Comparison of ENCODE assay signal across 1 cellular context in genomic region chr1:61699893-61700851, GRCh38.
TF ChIP-seq lines count a peak whose summit lies in the region.

No MANE protein-coding gene starts in this region.

TF ChIP-seq in HepG2, 621 proteins besides CTCF, POLR2A, EP300 and RAD21:
- TF ChIP-seq ZFYVE20 (CRISPR knock-in tag; IDR thresholded peaks at IDR 0.05; ENCODE audit: borderline replicate concordance, low read depth) (no peak), EED (CRISPR knock-in tag; IDR thresholded peaks at IDR 0.05) (no peak), NCOA2 (CRISPR knock-in tag; IDR thresholded peaks at IDR 0.05) (no peak), ZNF331 (CRISPR knock-in tag; IDR thresholded peaks at IDR 0.05) (no peak), IRF9 (CRISPR knock-in tag; IDR thresholded peaks at IDR 0.05; ENCODE audit: borderline replicate concordance) (no peak), ZNF605 (CRISPR knock-in tag; IDR thresholded peaks at IDR 0.05) (no peak), HNRNPUL1 (IDR thresholded peaks at IDR 0.05; ENCODE audit: low read depth, low read length) (no peak), ZBED4 (CRISPR knock-in tag; IDR thresholded peaks at IDR 0.05; ENCODE audit: borderline replicate concordance) (no peak), TFAP4 (IDR thresholded peaks at IDR 0.05; ENCODE audit: borderline replicate concordance, low read depth) (no peak), HNF1A (IDR thresholded peaks at IDR 0.05; ENCODE audit: low read depth) (no peak), HNF1A (CRISPR knock-in tag; IDR thresholded peaks at IDR 0.05; ENCODE audit: borderline replicate concordance) (no peak), ZNF383 (CRISPR knock-in tag; IDR thresholded peaks at IDR 0.05; ENCODE audit: borderline replicate concordance) (no peak), ZNF292 (CRISPR knock-in tag; IDR thresholded peaks at IDR 0.05; ENCODE audit: borderline replicate concordance, low read depth) (no peak), ZNF557 (CRISPR knock-in tag; IDR thresholded peaks at IDR 0.05) (no peak), HNRNPH1 (optimal IDR thresholded peaks at IDR 0.05; ENCODE audit: low read depth, low read length) (no peak), ZBTB42 (CRISPR knock-in tag; IDR thresholded peaks at IDR 0.05) (no peak), ZNF747 (CRISPR knock-in tag; IDR thresholded peaks at IDR 0.05; ENCODE audit: borderline replicate concordance) (no peak), ZNF24 (IDR thresholded peaks at IDR 0.05) (no peak), PCBP2 (optimal IDR thresholded peaks at IDR 0.05; ENCODE audit: low read depth, low read length, poor library complexity, severe bottlenecking) (no peak), SOX13 (IDR thresholded peaks at IDR 0.05) (no peak), SOX13 (CRISPR knock-in tag; conservative IDR thresholded peaks at IDR 0.05 in 1 of 2, IDR thresholded peaks at IDR 0.05 in 1 of 2) (no peak), POLR2G (IDR thresholded peaks at IDR 0.05; ENCODE audit: low read depth, low read length) (no peak)
